ENCODE assay signal across 11 cellular contexts in the genomic region with DNA sequence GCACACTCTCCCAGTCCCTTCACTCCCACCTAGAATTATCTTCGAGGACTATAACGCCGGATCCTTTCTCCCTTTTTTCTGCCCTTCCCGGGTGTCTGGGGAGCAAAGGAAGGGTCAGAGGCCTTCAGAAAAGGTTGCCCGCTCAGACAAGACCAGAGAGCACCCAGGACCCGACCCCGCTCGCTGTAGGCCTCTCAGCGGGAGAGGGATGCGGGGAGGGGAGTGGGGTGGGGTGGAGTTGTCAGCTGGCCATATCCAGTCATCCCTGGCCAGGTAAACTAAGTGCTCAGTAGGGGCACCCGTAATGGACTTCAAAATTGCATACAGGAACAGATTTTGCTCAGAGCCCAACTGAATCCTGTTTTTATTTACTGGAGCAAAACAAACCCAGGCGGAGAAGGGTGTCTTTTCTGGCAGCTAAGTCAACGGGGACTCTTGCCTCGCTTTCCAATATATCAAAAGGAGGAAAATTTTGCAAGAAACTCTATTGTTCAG.
DNase-seq lines count a peak whose midpoint lies in the region; ATAC-seq and TF ChIP-seq lines count a peak whose summit lies in the region.
"Had no signal": no experiment of that assay in that cellular context is flagged by ENCODE, and none has a peak within 500 bp of the region (broad histone marks: within the 10 kb centered on the region; RNA-seq: fewer than 3 reads in every experiment).

No MANE protein-coding gene starts in this region.

- H3K36me3 Mint-ChIP-seq in activated naive CD4-positive, alpha-beta T cell treated with anti-CD3 and anti-CD28 coated beads, Interleukin-2, amount 50 U/mL, for 72 hours = peaks cover 0 to 4% of the 10 kb centered on the region in 2 donors

- DNase-seq in NCI-H2107 treated with DMSO at 0.1 percent for 48 hours (lab: John Stamatoyannopoulos, UW; ENCODE audit: unreplicated experiment) (peak; percentile 27), NCI-H2107 (lab: John Stamatoyannopoulos, UW) (no peak), SJCRH30 (no peak), thoracic aorta (ENCODE audit: low spot score) (no peak), dedifferentiated amniotic fluid mesenchymal stem cell (ENCODE audit: extremely low spot score) (no peak), NK-92 (lab: John Stamatoyannopoulos, UW; ENCODE audit: unreplicated experiment) (no peak)
- DNase-seq in activated naive CD4-positive, alpha-beta T cell treated with anti-CD3 and anti-CD28 coated beads, Interleukin-2, amount 50 U/mL, for 72 hours (ENCODE audit: low spot score in 2 of 2) = no peak
- DNase-seq: activated CD8-positive, alpha-beta T cell treated with anti-CD3 and anti-CD28 coated beads, Interleukin-2, amount 10 ng/mL, durations not matched to agents 7 days and 5 days; stimulated activated CD4-positive, alpha-beta T cell treated with anti-CD3 and anti-CD28 coated beads, Interleukin-4, amount 100 ng/mL, for 1 hour had no signal

- H3K4me1 ChIP-seq in SJCRH30 (peaks cover 5% of the 10 kb centered on the region), iPS-20b (ENCODE audit: insufficient read depth, low read length) (no peaks in the 10 kb centered on the region; the same call in 1 of the 2 replicates), thoracic aorta (ENCODE audit: control insufficient read depth in 1 of 2, low read depth in 2 of 2) (peaks cover 4 to 7% of the 10 kb centered on the region in 2 donors)

- H3K9me3 ChIP-seq in SJCRH30 (replicated peaks) (no peaks in the 10 kb centered on the region), iPS-20b (ENCODE audit: insufficient read depth, low read depth, low read length) (no peaks in the 10 kb centered on the region), thoracic aorta (no peaks in the 10 kb centered on the region)
- H3K9me3 ChIP-seq: upper lobe of left lung had no signal

- H3K9me3 Mint-ChIP-seq in activated naive CD4-positive, alpha-beta T cell treated with anti-CD3 and anti-CD28 coated beads, Interleukin-2, amount 50 U/mL, for 72 hours = peaks cover 10 to 15% of the 10 kb centered on the region in 2 donors

- H3K36me3 ChIP-seq in SJCRH30 (no peaks in the 10 kb centered on the region), iPS-20b (ENCODE audit: insufficient read depth, low read depth, low read length) (no peaks in the 10 kb centered on the region), thoracic aorta (no peaks in the 10 kb centered on the region)
- H3K36me3 ChIP-seq: upper lobe of left lung had no signal

- no peak overlapping the region for H3K27ac Mint-ChIP-seq in activated naive CD4-positive, alpha-beta T cell treated with anti-CD3 and anti-CD28 coated beads, Interleukin-2, amount 50 U/mL, for 72 hours
- H3K27ac Mint-ChIP-seq: activated CD8-positive, alpha-beta T cell treated with anti-CD3 and anti-CD28 coated beads, Interleukin-2, amount 10 ng/mL, durations not matched to agents 7 days and 5 days had no signal

- H3K9ac ChIP-seq in iPS-20b (ENCODE audit: low read depth, low read length) = peak overlapping the region; percentile 51; the same call in 1 of the 2 replicates

- ATAC-seq in thoracic aorta (ENCODE audit: insufficient number of reproducible peaks, low FRiP score, low read depth) = no peak
- no peak for ATAC-seq in activated naive CD4-positive, alpha-beta T cell treated with anti-CD3 and anti-CD28 coated beads, Interleukin-2, amount 50 U/mL, for 72 hours

- H3K27me3 ChIP-seq in SJCRH30 (no peaks in the 10 kb centered on the region), iPS-20b (ENCODE audit: insufficient read depth, low read length) (peaks cover 52% of the 10 kb centered on the region), thoracic aorta (replicated peaks; ENCODE audit: insufficient read depth) (peaks cover 4% of the 10 kb centered on the region)

- peak overlapping the region; percentile 65 for H3K27ac ChIP-seq in SJCRH30
- H3K27ac ChIP-seq in iPS-20b (ENCODE audit: low read length) = no peak overlapping the region
- H3K27ac ChIP-seq in thoracic aorta = no peak overlapping the region
- H3K27ac ChIP-seq: upper lobe of left lung had no signal

- no peak for TF ChIP-seq CTCF in thoracic aorta (IDR thresholded peaks at IDR 0.05)

- H3K4me3 ChIP-seq in SJCRH30 = peak overlapping the region; percentile 56
- peak overlapping the region; percentile 75 for H3K4me3 ChIP-seq in iPS-20b (ENCODE audit: low read length)
- peak overlapping the region; percentile 69 for H3K4me3 ChIP-seq in thoracic aorta
